ENCODE assay signal across 1 cellular context in the genomic region with DNA sequence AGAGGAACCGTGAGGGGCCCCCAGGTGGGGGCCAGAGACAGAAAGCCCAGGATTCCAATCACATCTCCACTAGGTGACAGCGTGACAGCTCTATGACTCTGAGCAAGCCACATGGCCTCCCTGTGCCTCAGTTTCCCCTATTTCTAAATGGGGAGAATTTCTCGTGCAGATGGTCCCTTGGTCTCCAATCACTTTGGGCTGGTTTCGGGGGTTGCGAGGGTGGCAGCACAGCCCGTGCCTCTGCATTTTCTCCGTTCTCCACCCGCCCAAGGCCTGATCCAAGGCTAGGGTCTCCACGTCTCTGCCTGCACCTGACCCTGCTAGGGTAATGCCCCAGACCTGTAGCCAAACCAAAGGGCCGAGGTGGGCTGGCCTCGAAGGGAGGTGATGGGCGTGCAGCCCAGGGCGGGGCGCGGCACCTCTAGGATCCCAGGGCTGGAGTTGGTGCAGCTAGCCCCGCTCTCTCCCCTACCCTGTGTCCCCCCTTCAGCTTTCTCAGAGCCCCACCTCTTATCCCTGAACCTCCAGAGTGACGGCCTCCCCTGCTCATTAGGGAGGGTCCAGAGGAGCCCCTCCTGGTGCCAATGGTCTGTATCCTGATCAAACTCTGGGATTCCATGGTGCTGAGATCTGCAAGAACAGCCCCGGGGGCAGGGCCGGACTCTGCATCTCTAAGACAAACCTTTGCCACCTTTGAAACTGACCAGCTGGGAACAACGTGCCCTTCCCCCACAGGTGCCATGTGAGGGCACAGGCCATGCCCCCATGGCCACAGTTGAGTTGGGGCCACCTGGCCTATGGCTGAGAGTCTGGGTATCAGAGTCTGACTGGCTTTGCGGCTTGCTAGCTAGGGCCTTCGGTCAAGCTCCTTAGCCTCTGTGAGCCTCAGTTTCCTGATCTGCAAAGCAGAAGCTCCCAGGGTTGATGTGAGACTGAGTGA.
A peak's percentile ranks its signal among the peaks of the same experiment; 100 is the strongest.
TF ChIP-seq lines count a peak whose summit lies in the region.

No MANE protein-coding gene starts in this region.

TF ChIP-seq in HepG2, 621 proteins besides CTCF, POLR2A, EP300 and RAD21 (continued from another document and continues in another):
- TF ChIP-seq SOX5 (CRISPR knock-in tag; IDR thresholded peaks at IDR 0.05; ENCODE audit: borderline replicate concordance), result no peak
- 0 out of 2 replicates have a peak, but pooled peaks have one; percentile 32 for TF ChIP-seq MEIS1 (CRISPR knock-in tag; IDR thresholded peaks at IDR 0.05; ENCODE audit: borderline replicate concordance)
- no peak for TF ChIP-seq ZNF232 (CRISPR knock-in tag; IDR thresholded peaks at IDR 0.05; ENCODE audit: borderline replicate concordance)
- TF ChIP-seq ZNF614 (CRISPR knock-in tag; IDR thresholded peaks at IDR 0.05; ENCODE audit: borderline replicate concordance), result 0 out of 2 replicates have a peak, but pooled peaks have one; percentile 5
- TF ChIP-seq ATF7 (IDR thresholded peaks at IDR 0.05), result no peak
- TF ChIP-seq ATF7 (CRISPR knock-in tag; IDR thresholded peaks at IDR 0.05), result no peak
- TF ChIP-seq, protein P1, sequence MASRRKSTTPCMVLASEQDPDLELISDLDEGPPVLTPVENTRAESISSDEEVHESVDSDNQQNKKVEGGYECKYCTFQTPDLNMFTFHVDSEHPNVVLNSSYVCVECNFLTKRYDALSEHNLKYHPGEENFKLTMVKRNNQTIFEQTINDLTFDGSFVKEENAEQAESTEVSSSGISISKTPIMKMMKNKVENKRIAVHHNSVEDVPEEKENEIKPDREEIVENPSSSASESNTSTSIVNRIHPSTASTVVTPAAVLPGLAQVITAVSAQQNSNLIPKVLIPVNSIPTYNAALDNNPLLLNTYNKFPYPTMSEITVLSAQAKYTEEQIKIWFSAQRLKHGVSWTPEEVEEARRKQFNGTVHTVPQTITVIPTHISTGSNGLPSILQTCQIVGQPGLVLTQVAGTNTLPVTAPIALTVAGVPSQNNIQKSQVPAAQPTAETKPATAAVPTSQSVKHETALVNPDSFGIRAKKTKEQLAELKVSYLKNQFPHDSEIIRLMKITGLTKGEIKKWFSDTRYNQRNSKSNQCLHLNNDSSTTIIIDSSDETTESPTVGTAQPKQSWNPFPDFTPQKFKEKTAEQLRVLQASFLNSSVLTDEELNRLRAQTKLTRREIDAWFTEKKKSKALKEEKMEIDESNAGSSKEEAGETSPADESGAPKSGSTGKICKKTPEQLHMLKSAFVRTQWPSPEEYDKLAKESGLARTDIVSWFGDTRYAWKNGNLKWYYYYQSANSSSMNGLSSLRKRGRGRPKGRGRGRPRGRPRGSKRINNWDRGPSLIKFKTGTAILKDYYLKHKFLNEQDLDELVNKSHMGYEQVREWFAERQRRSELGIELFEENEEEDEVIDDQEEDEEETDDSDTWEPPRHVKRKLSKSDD (CRISPR knock-in tag; IDR thresholded peaks at IDR 0.05; ENCODE audit: low read depth), result no peak
- 0 out of 2 replicates have a peak, but pooled peaks have one; percentile 12 for TF ChIP-seq KAT7 (CRISPR knock-in tag; IDR thresholded peaks at IDR 0.05; ENCODE audit: borderline replicate concordance)
- TF ChIP-seq, protein P2, sequence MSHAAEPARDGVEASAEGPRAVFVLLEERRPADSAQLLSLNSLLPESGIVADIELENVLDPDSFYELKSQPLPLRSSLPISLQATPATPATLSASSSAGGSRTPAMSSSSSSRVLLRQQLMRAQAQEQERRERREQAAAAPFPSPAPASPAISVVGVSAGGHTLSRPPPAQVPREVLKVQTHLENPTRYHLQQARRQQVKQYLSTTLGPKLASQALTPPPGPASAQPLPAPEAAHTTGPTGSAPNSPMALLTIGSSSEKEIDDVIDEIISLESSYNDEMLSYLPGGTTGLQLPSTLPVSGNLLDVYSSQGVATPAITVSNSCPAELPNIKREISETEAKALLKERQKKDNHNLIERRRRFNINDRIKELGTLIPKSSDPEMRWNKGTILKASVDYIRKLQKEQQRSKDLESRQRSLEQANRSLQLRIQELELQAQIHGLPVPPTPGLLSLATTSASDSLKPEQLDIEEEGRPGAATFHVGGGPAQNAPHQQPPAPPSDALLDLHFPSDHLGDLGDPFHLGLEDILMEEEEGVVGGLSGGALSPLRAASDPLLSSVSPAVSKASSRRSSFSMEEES (CRISPR knock-in tag; IDR thresholded peaks at IDR 0.05), result peak; percentile 2; the same call in 1 of the 2 replicates
- TF ChIP-seq, protein P3, sequence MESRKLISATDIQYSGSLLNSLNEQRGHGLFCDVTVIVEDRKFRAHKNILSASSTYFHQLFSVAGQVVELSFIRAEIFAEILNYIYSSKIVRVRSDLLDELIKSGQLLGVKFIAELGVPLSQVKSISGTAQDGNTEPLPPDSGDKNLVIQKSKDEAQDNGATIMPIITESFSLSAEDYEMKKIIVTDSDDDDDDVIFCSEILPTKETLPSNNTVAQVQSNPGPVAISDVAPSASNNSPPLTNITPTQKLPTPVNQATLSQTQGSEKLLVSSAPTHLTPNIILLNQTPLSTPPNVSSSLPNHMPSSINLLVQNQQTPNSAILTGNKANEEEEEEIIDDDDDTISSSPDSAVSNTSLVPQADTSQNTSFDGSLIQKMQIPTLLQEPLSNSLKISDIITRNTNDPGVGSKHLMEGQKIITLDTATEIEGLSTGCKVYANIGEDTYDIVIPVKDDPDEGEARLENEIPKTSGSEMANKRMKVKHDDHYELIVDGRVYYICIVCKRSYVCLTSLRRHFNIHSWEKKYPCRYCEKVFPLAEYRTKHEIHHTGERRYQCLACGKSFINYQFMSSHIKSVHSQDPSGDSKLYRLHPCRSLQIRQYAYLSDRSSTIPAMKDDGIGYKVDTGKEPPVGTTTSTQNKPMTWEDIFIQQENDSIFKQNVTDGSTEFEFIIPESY (CRISPR knock-in tag; IDR thresholded peaks at IDR 0.05), result no peak
- no peak for TF ChIP-seq PAX8 (CRISPR knock-in tag; IDR thresholded peaks at IDR 0.05; ENCODE audit: borderline replicate concordance)
- no peak for TF ChIP-seq KLF13 (CRISPR knock-in tag; IDR thresholded peaks at IDR 0.05)
- TF ChIP-seq FOXK2 (IDR thresholded peaks at IDR 0.05), result no peak
- TF ChIP-seq RBFOX2 (IDR thresholded peaks at IDR 0.05; ENCODE audit: low read depth, low read length), result no peak
- 0 out of 2 replicates have a peak, but pooled peaks have one; percentile 2 for TF ChIP-seq ZNF124 (CRISPR knock-in tag; IDR thresholded peaks at IDR 0.05)
- TF ChIP-seq SP5 (CRISPR knock-in tag; IDR thresholded peaks at IDR 0.05; ENCODE audit: borderline replicate concordance, low read depth), result no peak
- TF ChIP-seq, protein P4, sequence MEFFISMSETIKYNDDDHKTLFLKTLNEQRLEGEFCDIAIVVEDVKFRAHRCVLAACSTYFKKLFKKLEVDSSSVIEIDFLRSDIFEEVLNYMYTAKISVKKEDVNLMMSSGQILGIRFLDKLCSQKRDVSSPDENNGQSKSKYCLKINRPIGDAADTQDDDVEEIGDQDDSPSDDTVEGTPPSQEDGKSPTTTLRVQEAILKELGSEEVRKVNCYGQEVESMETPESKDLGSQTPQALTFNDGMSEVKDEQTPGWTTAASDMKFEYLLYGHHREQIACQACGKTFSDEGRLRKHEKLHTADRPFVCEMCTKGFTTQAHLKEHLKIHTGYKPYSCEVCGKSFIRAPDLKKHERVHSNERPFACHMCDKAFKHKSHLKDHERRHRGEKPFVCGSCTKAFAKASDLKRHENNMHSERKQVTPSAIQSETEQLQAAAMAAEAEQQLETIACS (CRISPR knock-in tag; IDR thresholded peaks at IDR 0.05), result no peak
- TF ChIP-seq, protein P5, sequence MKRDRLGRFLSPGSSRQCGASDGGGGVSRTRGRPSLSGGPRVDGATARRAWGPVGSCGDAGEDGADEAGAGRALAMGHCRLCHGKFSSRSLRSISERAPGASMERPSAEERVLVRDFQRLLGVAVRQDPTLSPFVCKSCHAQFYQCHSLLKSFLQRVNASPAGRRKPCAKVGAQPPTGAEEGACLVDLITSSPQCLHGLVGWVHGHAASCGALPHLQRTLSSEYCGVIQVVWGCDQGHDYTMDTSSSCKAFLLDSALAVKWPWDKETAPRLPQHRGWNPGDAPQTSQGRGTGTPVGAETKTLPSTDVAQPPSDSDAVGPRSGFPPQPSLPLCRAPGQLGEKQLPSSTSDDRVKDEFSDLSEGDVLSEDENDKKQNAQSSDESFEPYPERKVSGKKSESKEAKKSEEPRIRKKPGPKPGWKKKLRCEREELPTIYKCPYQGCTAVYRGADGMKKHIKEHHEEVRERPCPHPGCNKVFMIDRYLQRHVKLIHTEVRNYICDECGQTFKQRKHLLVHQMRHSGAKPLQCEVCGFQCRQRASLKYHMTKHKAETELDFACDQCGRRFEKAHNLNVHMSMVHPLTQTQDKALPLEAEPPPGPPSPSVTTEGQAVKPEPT (CRISPR knock-in tag; IDR thresholded peaks at IDR 0.05; ENCODE audit: low read depth), result no peak
- TF ChIP-seq, protein P6, sequence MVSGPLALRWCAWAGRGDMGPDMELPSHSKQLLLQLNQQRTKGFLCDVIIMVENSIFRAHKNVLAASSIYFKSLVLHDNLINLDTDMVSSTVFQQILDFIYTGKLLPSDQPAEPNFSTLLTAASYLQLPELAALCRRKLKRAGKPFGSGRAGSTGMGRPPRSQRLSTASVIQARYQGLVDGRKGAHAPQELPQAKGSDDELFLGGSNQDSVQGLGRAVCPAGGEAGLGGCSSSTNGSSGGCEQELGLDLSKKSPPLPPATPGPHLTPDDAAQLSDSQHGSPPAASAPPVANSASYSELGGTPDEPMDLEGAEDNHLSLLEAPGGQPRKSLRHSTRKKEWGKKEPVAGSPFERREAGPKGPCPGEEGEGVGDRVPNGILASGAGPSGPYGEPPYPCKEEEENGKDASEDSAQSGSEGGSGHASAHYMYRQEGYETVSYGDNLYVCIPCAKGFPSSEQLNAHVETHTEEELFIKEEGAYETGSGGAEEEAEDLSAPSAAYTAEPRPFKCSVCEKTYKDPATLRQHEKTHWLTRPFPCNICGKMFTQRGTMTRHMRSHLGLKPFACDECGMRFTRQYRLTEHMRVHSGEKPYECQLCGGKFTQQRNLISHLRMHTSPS (CRISPR knock-in tag; IDR thresholded peaks at IDR 0.05; ENCODE audit: low read depth), result peak; percentile 77; the same call in 1 of the 2 replicates
- TF ChIP-seq, protein P7, sequence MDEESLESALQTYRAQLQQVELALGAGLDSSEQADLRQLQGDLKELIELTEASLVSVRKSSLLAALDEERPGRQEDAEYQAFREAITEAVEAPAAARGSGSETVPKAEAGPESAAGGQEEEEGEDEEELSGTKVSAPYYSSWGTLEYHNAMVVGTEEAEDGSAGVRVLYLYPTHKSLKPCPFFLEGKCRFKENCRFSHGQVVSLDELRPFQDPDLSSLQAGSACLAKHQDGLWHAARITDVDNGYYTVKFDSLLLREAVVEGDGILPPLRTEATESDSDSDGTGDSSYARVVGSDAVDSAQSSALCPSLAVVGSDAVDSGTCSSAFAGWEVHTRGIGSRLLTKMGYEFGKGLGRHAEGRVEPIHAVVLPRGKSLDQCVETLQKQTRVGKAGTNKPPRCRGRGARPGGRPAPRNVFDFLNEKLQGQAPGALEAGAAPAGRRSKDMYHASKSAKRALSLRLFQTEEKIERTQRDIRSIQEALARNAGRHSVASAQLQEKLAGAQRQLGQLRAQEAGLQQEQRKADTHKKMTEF (CRISPR knock-in tag; IDR thresholded peaks at IDR 0.05), result 0 out of 2 replicates have a peak, but pooled peaks have one; percentile 1
- no peak for TF ChIP-seq MED13 (CRISPR knock-in tag; IDR thresholded peaks at IDR 0.05)
- TF ChIP-seq ZNF354B (CRISPR knock-in tag; IDR thresholded peaks at IDR 0.05), result no peak
- TF ChIP-seq, protein P8, sequence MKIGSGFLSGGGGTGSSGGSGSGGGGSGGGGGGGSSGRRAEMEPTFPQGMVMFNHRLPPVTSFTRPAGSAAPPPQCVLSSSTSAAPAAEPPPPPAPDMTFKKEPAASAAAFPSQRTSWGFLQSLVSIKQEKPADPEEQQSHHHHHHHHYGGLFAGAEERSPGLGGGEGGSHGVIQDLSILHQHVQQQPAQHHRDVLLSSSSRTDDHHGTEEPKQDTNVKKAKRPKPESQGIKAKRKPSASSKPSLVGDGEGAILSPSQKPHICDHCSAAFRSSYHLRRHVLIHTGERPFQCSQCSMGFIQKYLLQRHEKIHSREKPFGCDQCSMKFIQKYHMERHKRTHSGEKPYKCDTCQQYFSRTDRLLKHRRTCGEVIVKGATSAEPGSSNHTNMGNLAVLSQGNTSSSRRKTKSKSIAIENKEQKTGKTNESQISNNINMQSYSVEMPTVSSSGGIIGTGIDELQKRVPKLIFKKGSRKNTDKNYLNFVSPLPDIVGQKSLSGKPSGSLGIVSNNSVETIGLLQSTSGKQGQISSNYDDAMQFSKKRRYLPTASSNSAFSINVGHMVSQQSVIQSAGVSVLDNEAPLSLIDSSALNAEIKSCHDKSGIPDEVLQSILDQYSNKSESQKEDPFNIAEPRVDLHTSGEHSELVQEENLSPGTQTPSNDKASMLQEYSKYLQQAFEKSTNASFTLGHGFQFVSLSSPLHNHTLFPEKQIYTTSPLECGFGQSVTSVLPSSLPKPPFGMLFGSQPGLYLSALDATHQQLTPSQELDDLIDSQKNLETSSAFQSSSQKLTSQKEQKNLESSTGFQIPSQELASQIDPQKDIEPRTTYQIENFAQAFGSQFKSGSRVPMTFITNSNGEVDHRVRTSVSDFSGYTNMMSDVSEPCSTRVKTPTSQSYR (CRISPR knock-in tag; IDR thresholded peaks at IDR 0.05; ENCODE audit: borderline replicate concordance), result peak; percentile 43; the same call in 1 of the 2 replicates
- TF ChIP-seq ZBTB42 (CRISPR knock-in tag; IDR thresholded peaks at IDR 0.05), result no peak
- TF ChIP-seq, protein P9, sequence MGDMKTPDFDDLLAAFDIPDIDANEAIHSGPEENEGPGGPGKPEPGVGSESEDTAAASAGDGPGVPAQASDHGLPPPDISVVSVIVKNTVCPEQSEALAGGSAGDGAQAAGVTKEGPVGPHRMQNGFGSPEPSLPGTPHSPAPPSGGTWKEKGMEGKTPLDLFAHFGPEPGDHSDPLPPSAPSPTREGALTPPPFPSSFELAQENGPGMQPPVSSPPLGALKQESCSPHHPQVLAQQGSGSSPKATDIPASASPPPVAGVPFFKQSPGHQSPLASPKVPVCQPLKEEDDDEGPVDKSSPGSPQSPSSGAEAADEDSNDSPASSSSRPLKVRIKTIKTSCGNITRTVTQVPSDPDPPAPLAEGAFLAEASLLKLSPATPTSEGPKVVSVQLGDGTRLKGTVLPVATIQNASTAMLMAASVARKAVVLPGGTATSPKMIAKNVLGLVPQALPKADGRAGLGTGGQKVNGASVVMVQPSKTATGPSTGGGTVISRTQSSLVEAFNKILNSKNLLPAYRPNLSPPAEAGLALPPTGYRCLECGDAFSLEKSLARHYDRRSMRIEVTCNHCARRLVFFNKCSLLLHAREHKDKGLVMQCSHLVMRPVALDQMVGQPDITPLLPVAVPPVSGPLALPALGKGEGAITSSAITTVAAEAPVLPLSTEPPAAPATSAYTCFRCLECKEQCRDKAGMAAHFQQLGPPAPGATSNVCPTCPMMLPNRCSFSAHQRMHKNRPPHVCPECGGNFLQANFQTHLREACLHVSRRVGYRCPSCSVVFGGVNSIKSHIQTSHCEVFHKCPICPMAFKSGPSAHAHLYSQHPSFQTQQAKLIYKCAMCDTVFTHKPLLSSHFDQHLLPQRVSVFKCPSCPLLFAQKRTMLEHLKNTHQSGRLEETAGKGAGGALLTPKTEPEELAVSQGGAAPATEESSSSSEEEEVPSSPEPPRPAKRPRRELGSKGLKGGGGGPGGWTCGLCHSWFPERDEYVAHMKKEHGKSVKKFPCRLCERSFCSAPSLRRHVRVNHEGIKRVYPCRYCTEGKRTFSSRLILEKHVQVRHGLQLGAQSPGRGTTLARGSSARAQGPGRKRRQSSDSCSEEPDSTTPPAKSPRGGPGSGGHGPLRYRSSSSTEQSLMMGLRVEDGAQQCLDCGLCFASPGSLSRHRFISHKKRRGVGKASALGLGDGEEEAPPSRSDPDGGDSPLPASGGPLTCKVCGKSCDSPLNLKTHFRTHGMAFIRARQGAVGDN (CRISPR knock-in tag; IDR thresholded peaks at IDR 0.05), result no peak
- no peak for TF ChIP-seq FOXP1 (IDR thresholded peaks at IDR 0.05)
- TF ChIP-seq FOXP1 (CRISPR knock-in tag; IDR thresholded peaks at IDR 0.05), result no peak
- TF ChIP-seq MAZ (IDR thresholded peaks at IDR 0.05; ENCODE audit: borderline replicate concordance, low read depth, low read length), result no peak
- TF ChIP-seq MAZ (CRISPR knock-in tag; IDR thresholded peaks at IDR 0.05; ENCODE audit: low read depth), result 0 out of 2 replicates have a peak, but pooled peaks have one; percentile 3
- no peak; the same call in 1 of the 2 replicates for TF ChIP-seq ZNF383 (CRISPR knock-in tag; IDR thresholded peaks at IDR 0.05; ENCODE audit: borderline replicate concordance)
- TF ChIP-seq ZNF501 (CRISPR knock-in tag; IDR thresholded peaks at IDR 0.05), result 0 out of 2 replicates have a peak, but pooled peaks have one; percentile 34
